4 cellular contexts compared by ENCODE assay signal in the genomic region with DNA sequence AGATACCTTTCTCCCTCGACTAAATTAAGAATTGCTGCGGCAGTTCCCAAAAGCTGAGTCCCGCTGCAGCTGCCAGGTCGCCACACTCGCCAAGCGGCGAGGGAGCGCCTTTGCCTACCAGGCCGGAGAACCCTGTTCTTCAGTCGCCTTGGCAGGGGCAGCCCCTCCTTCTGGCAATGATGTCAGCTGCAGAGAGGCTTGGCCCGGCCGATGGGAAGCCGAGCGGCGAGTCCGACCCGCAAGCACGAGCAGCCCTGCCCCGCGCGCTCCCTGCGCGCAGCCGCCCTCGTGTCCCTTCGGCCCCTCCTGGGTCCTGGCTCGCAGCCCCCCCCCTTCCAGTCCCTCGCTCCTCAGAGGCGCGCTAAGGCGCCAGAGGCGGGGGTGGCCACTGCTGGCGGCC. TPM values are rescaled to one million over a fixed set of nuclear protein-coding genes. Genes with fewer than 3 reads are reported as not detected.
"Had no signal": no experiment of that assay in that cellular context is flagged by ENCODE, and none has a peak within 500 bp of the region (broad histone marks: within the 10 kb centered on the region; RNA-seq: fewer than 3 reads in every experiment).

No MANE protein-coding gene starts in this region.

RNA-seq across cellular contexts. Expression of a gene that starts 2.7 kb away (rescaled TPM):
- total RNA-seq: activated CD4-positive, alpha-beta memory T cell treated with anti-CD3 and anti-CD28 coated beads for 36 hours; activated CD4-positive, alpha-beta T cell treated with anti-CD3 and anti-CD28 coated beads, Interleukin-2, amount 10 ng/mL, durations not matched to agents 7 days and 5 days; activated T-cell treated with anti-CD3 and anti-CD28 coated beads, Interleukin-2, amount 50 U/mL, for 4 hours; IMR-90 had no signal
- polyA plus RNA-seq: IMR-90 had no signal
